In the genomic region with DNA sequence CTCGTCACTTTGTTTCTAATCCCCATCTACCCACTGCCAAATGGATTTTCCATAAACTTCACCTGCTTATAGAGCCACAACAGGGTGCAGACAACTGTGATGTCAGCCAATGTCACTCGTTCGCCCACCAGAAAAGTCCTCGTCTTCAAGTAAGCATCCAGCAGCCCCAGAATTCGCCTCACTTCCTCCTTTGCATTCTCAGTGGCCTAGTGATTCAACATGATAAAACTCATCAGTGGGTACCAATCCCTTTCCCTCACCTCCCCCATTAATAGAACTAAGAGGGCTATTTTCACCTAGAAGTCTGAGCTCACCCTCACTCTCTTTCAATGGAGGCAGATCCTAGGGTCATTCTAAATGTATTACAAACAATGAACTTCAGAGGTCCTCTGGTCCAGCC, we compare ENCODE assay signal across 6 cellular contexts. TPM values are rescaled to one million over a fixed set of nuclear protein-coding genes. Genes with fewer than 3 reads are reported as not detected.
A peak's percentile ranks its signal among the peaks of the same experiment; 100 is the strongest.
DNase-seq lines count a peak whose midpoint lies in the region; ATAC-seq, FAIRE-seq and TF ChIP-seq lines count a peak whose summit lies in the region.
"Not testable (repeated sequence)": the region's sequence is repeated elsewhere in the genome, so short reads cannot be mapped to it uniquely, and the experiment has no call there.

No MANE protein-coding gene starts in this region.

- POLR2A ChIA-PET in A549 (lab: Yijun Ruan, JAX) = interaction anchor here (1.3 kb wide), 1 partner anchor 20 kb away, joined by 4 read pairs; the partner anchor contains the start of gene TUT1
- POLR2A ChIA-PET in RWPE1 (lab: Yijun Ruan, JAX; ENCODE audit: low non-redundant PET) = interaction anchor here (1.2 kb wide), 1 partner anchor 21 kb away, joined by 3 read pairs; the partner anchor contains the start of gene TUT1

- not testable (repeated sequence) for H2AFZ ChIP-seq in GM23338

- TF ChIP-seq POLR2A in A549 (IDR thresholded peaks at IDR 0.05; ENCODE audit: low read length) = not testable (repeated sequence)

- H3K9me3 ChIP-seq in A549 = not testable (repeated sequence)

- H3K9me2 ChIP-seq in GM23338 (ENCODE audit: insufficient read depth) = not testable (repeated sequence)

- TF ChIP-seq EP300 in A549 (IDR thresholded peaks at IDR 0.05) = not testable (repeated sequence)

- peaks cover 66% of the 10 kb centered on the region for H3K4me1 ChIP-seq in A549
- H3K4me1 ChIP-seq in GM23338 (ENCODE audit: insufficient read depth) = peaks cover 24% of the 10 kb centered on the region

- FAIRE-seq in A549 (lab: Jason Lieb, UNC) = not testable (repeated sequence)

- peaks cover 69% of the 10 kb centered on the region for H4K20me1 ChIP-seq in GM23338 (replicated peaks; ENCODE audit: insufficient read depth)

- H3F3A ChIP-seq in GM23338 (replicated peaks; ENCODE audit: low read depth) = peaks cover 71% of the 10 kb centered on the region

- not testable (repeated sequence) for H3K27ac ChIP-seq in A549
- peak overlapping the region; percentile 7 for H3K27ac ChIP-seq in GM23338 (ENCODE audit: low read depth)
- peak overlapping the region; percentile 51 for H3K27ac ChIP-seq in RWPE1

- H3K27me3 ChIP-seq in GM23338 (ENCODE audit: insufficient read depth) = not testable (repeated sequence)

- not testable (repeated sequence) for H3K4me3 ChIP-seq in A549
- peak overlapping the region; percentile 79; the same call in 1 of the 2 replicates for H3K4me3 ChIP-seq in GM23338

- H3K36me3 Mint-ChIP-seq in GM23338 (ENCODE audit: low read depth) (peaks cover 81% of the 10 kb centered on the region), chondrocyte (ENCODE audit: low read depth) (peaks cover 37% of the 10 kb centered on the region), nephron (ENCODE audit: low read depth) (peaks cover 68% of the 10 kb centered on the region)
- peaks cover 55% of the 10 kb centered on the region for H3K36me3 Mint-ChIP-seq in activated T-cell treated with anti-CD3 and anti-CD28 coated beads, Interleukin-2, amount 50 U/mL, for 4 hours (ENCODE audit: insufficient read depth)

- H3K4me3 Mint-ChIP-seq in GM23338 (peak overlapping the region; percentile 99), nephron (peak overlapping the region; percentile 31 to 67 (median 57))
- peak overlapping the region; percentile 98 for H3K4me3 Mint-ChIP-seq in activated T-cell treated with anti-CD3 and anti-CD28 coated beads, Interleukin-2, amount 50 U/mL, for 4 hours
- H3K4me3 Mint-ChIP-seq in chondrocyte (ENCODE audit: unreplicated experiment) = not testable (repeated sequence)

- TF ChIP-seq RAD21 in A549 (conservative IDR thresholded peaks at IDR 0.05 in 1 of 2, IDR thresholded peaks at IDR 0.05 in 1 of 2) = not testable (repeated sequence)

- 98% methylated on average over 5 of the region's 5 CpGs for WGBS in A549 (ENCODE audit: missing lambda C conversion rate)

- ATAC-seq in A549; GM23338; activated T-cell treated with anti-CD3 and anti-CD28 coated beads, Interleukin-2, amount 50 U/mL, for 4 hours: not testable (repeated sequence)

- peaks cover 65% of the 10 kb centered on the region for H3K36me3 ChIP-seq in GM23338 (ENCODE audit: insufficient read depth)

- peaks cover 22% of the 10 kb centered on the region for H3K27me3 Mint-ChIP-seq in GM23338 (ENCODE audit: insufficient read depth, low read depth, poor library complexity)
- not testable (repeated sequence) for H3K27me3 Mint-ChIP-seq in activated T-cell treated with anti-CD3 and anti-CD28 coated beads, Interleukin-2, amount 50 U/mL, for 4 hours (ENCODE audit: low read depth); chondrocyte (ENCODE audit: low read depth); nephron (ENCODE audit: low read depth)

- H3K4me2 ChIP-seq in A549 = peak overlapping the region; percentile 93; the same call in 1 of the 3 replicates
- H3K4me2 ChIP-seq in GM23338 = not testable (repeated sequence)

- peak overlapping the region; percentile 14; the same call in 1 of the 2 replicates for H3K27ac Mint-ChIP-seq in GM23338
- H3K27ac Mint-ChIP-seq in chondrocyte (ENCODE audit: unreplicated experiment) = peak overlapping the region; percentile 19
- H3K27ac Mint-ChIP-seq in nephron = peak overlapping the region in 1 of 3 experiments; percentile 38

- H3K4me1 Mint-ChIP-seq in GM23338 (peaks cover 42% of the 10 kb centered on the region), chondrocyte (ENCODE audit: low read depth) (peaks cover 55% of the 10 kb centered on the region), nephron (peaks cover 46% of the 10 kb centered on the region)
- peaks cover 68% of the 10 kb centered on the region for H3K4me1 Mint-ChIP-seq in activated T-cell treated with anti-CD3 and anti-CD28 coated beads, Interleukin-2, amount 50 U/mL, for 4 hours (ENCODE audit: low read depth)

- DNase-seq in A549 (ENCODE audit: low read depth in 1 of 2, low spot score in 1 of 2); GM23338 (ENCODE audit: low spot score); RWPE1 (ENCODE audit: low spot score); activated T-cell treated with anti-CD3 and anti-CD28 coated beads, Interleukin-2, amount 50 U/mL, for 4 hours; chondrocyte (ENCODE audit: low spot score): not testable (repeated sequence)

- H3K79me2 ChIP-seq in GM23338 (replicated peaks; ENCODE audit: insufficient read depth) = peaks cover 77% of the 10 kb centered on the region

- TF ChIP-seq CTCF in A549 (IDR thresholded peaks at IDR 0.05); GM23338 (conservative IDR thresholded peaks at IDR 0.05; ENCODE audit: low read depth in 2 of 2); RWPE1 (conservative IDR thresholded peaks at IDR 0.05; ENCODE audit: low read depth); chondrocyte (IDR thresholded peaks at IDR 0.05); nephron (IDR thresholded peaks at IDR 0.05; ENCODE audit: unreplicated experiment in 3 of 3): not testable (repeated sequence)

- H3K9me3 Mint-ChIP-seq in GM23338; activated T-cell treated with anti-CD3 and anti-CD28 coated beads, Interleukin-2, amount 50 U/mL, for 4 hours; chondrocyte (ENCODE audit: low read depth); nephron: not testable (repeated sequence)

- CTCF ChIA-PET in A549 (lab: Yijun Ruan, JAX) = interaction anchor here (0.9 to 4.8 kb wide), 8 partner anchors 10 to 176 kb away, joined by 3 to 52 read pairs (median 6); partner anchors contain the start of gene TUT1
- CTCF ChIA-PET in RWPE1 (lab: Yijun Ruan, JAX) = not testable (repeated sequence)

RNA-seq across cellular contexts. Expression of gene EEF1G, which starts 2.8 kb away (rescaled TPM):
- polyA plus RNA-seq in A549 (2011; rRNA removed) (1,728 and 1,795 TPM in 2 replicates), A549 (2017; fragmentation: RNase III; extraction: RNeasy Plus Mini Kit Qiagen cat#74134 plus additional on column Dnase treatment) (1,570 to 1,588 TPM (median 1,580 TPM) in 3 replicates), GM23338 (2016; fragmentation: Nextera tagmentation; extraction: Ambion mirVana) (696 and 736 TPM in 2 replicates)
- 1,512 and 1,621 TPM in 2 replicates for polyA plus RNA-seq in A549 (2012; cell fraction: cytosol; rRNA removed)
- 865 and 1,060 TPM in 2 replicates for polyA plus RNA-seq in A549 (2012; cell fraction: nucleus; rRNA removed)
- polyA minus RNA-seq in A549 (2011; rRNA and poly(A)+ RNA removed) = 1,998 and 2,695 TPM in 2 replicates
- total RNA-seq in GM23338 (2014; rRNA removed; shearing (Covaris generic)) = 1,200 and 1,316 TPM in 2 replicates
- 1,000 to 10,000 TPM; 1,775 to 1,880 (median 1,879) TPM for total RNA-seq in activated T-cell treated with anti-CD3 and anti-CD28 coated beads, Interleukin-2, amount 50 U/mL, for 4 hours
- total RNA-seq in chondrocyte = 1,000 to 1,202 TPM (median 1,017 TPM) in 3 replicates

RNA-seq across cellular contexts. Expression of gene TUT1, which starts 20.4 kb away (rescaled TPM):
- polyA plus RNA-seq in A549 (2011; rRNA removed) = 12.9 and 15.5 TPM in 2 replicates
- 8.9 and 9.9 TPM in 2 replicates for polyA plus RNA-seq in A549 (2012; cell fraction: cytosol; rRNA removed)
- polyA plus RNA-seq in A549 (2012; cell fraction: nucleus; rRNA removed) = 30.4 and 31.6 TPM in 2 replicates
- 9.9 to 11.7 TPM (median 11.1 TPM) in 3 replicates for polyA plus RNA-seq in A549 (2017; fragmentation: RNase III; extraction: RNeasy Plus Mini Kit Qiagen cat#74134 plus additional on column Dnase treatment)
- 9.4 and 11.7 TPM in 2 replicates for polyA minus RNA-seq in A549 (2011; rRNA and poly(A)+ RNA removed)
- total RNA-seq in GM23338 (2014; rRNA removed; shearing (Covaris generic)) = 15.2 and 22.2 TPM in 2 replicates
- polyA plus RNA-seq in GM23338 (2016; fragmentation: Nextera tagmentation; extraction: Ambion mirVana) = 12.8 and 14.0 TPM in 2 replicates
- 10 to 100 TPM; 39.4 to 46.1 (median 41.6) TPM for total RNA-seq in activated T-cell treated with anti-CD3 and anti-CD28 coated beads, Interleukin-2, amount 50 U/mL, for 4 hours
- total RNA-seq in chondrocyte = 9.6 to 15.2 TPM (median 11.8 TPM) in 3 replicates

RNA-seq across cellular contexts. Expression of gene AHNAK, which starts 24.3 kb away (rescaled TPM):
- 82.0 and 98.0 TPM in 2 replicates for polyA plus RNA-seq in A549 (2011; rRNA removed)
- polyA plus RNA-seq in A549 (2012; cell fraction: cytosol; rRNA removed) = 26.1 and 27.2 TPM in 2 replicates
- 55.0 and 96.0 TPM in 2 replicates for polyA plus RNA-seq in A549 (2012; cell fraction: nucleus; rRNA removed)
- polyA plus RNA-seq in A549 (2017; fragmentation: RNase III; extraction: RNeasy Plus Mini Kit Qiagen cat#74134 plus additional on column Dnase treatment) = 41.5 to 62.9 TPM (median 43.3 TPM) in 3 replicates
- 179 and 182 TPM in 2 replicates for polyA minus RNA-seq in A549 (2011; rRNA and poly(A)+ RNA removed)
- total RNA-seq in GM23338 (2014; rRNA removed; shearing (Covaris generic)) = 1.7 and 2.1 TPM in 2 replicates
- 0.91 and 1.1 TPM in 2 replicates for polyA plus RNA-seq in GM23338 (2016; fragmentation: Nextera tagmentation; extraction: Ambion mirVana)
- total RNA-seq in activated T-cell treated with anti-CD3 and anti-CD28 coated beads, Interleukin-2, amount 50 U/mL, for 4 hours = 10 to 100 TPM; 12.3 to 22.7 (median 13.3) TPM
- total RNA-seq in chondrocyte = 476 to 526 TPM (median 514 TPM) in 3 replicates

RNA-seq across cellular contexts. Expression of gene MTA2, which starts 30.8 kb away (rescaled TPM):
- polyA plus RNA-seq in A549 (2011; rRNA removed) = 21.8 and 44.3 TPM in 2 replicates
- polyA plus RNA-seq in A549 (2012; cell fraction: cytosol; rRNA removed) = 12.5 and 16.1 TPM in 2 replicates
- 25.7 and 48.5 TPM in 2 replicates for polyA plus RNA-seq in A549 (2012; cell fraction: nucleus; rRNA removed)
- 79.3 to 85.0 TPM (median 84.5 TPM) in 3 replicates for polyA plus RNA-seq in A549 (2017; fragmentation: RNase III; extraction: RNeasy Plus Mini Kit Qiagen cat#74134 plus additional on column Dnase treatment)
- 74.7 and 80.5 TPM in 2 replicates for polyA minus RNA-seq in A549 (2011; rRNA and poly(A)+ RNA removed)
- total RNA-seq in GM23338 (2014; rRNA removed; shearing (Covaris generic)) = 93.6 and 102 TPM in 2 replicates
- polyA plus RNA-seq in GM23338 (2016; fragmentation: Nextera tagmentation; extraction: Ambion mirVana) = 22.1 and 22.9 TPM in 2 replicates
- 100 to 1,000 TPM; 217 to 224 (median 220) TPM for total RNA-seq in activated T-cell treated with anti-CD3 and anti-CD28 coated beads, Interleukin-2, amount 50 U/mL, for 4 hours
- 81.7 to 89.3 TPM (median 83.0 TPM) in 3 replicates for total RNA-seq in chondrocyte

RNA-seq across cellular contexts. Expression of gene EML3, which starts 41.7 kb away (rescaled TPM):
- 15.2 and 19.7 TPM in 2 replicates for polyA plus RNA-seq in A549 (2011; rRNA removed)
- polyA plus RNA-seq in A549 (2012; cell fraction: cytosol; rRNA removed) = 16.7 and 22.6 TPM in 2 replicates
- 124 and 129 TPM in 2 replicates for polyA plus RNA-seq in A549 (2012; cell fraction: nucleus; rRNA removed)
- polyA plus RNA-seq in A549 (2017; fragmentation: RNase III; extraction: RNeasy Plus Mini Kit Qiagen cat#74134 plus additional on column Dnase treatment) = 21.4 to 28.0 TPM (median 27.2 TPM) in 3 replicates
- polyA minus RNA-seq in A549 (2011; rRNA and poly(A)+ RNA removed) = 15.4 and 16.7 TPM in 2 replicates
- total RNA-seq in GM23338 (2014; rRNA removed; shearing (Covaris generic)) = 17.1 and 19.3 TPM in 2 replicates
- polyA plus RNA-seq in GM23338 (2016; fragmentation: Nextera tagmentation; extraction: Ambion mirVana) = 15.4 and 15.5 TPM in 2 replicates
- 100 to 1,000 TPM; 145 to 160 (median 155) TPM for total RNA-seq in activated T-cell treated with anti-CD3 and anti-CD28 coated beads, Interleukin-2, amount 50 U/mL, for 4 hours
- 55.2 to 76.6 TPM (median 58.9 TPM) in 3 replicates for total RNA-seq in chondrocyte

Comparison
In these comparisons a context has a peak if more than half of its experiments do, and no peak if none do; other contexts are left out.
1. RNA of gene AHNAK, which starts 24.3 kb away (total RNA-seq): 476 to 526 TPM in chondrocyte; 12.3 to 22.7 TPM in activated T-cell treated with anti-CD3 and anti-CD28 coated beads, Interleukin-2, amount 50 U/mL, for 4 hours and 1.7 to 2.1 TPM in GM23338; every median in the first group is over 10 times any median in the second.